Comparison of ENCODE assay signal across 1 cellular context in the genomic region with DNA sequence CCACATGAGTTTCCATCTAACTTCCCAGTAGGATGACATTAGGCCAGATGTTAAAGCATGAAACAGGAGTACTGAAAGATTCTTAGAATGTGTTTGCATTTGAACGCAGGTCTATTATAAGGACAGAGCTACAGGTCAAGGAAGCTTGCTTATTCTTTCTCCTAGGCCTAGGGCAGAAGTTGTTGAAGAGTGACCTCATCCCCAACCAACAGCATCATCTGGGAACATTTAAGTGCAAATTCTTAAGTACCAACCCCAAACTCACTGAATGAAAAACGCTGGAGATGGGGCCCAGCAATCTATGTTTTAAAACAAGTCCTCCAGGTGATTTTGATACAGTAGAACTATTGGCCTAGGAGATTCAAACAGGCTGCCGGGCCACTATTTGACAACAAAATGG.
TF ChIP-seq lines count a peak whose summit lies in the region.

No MANE protein-coding gene starts in this region.

TF ChIP-seq in GM23338, 12 proteins besides CTCF, POLR2A, EP300 and RAD21 (continued from another document):
- TF ChIP-seq, protein P1, sequence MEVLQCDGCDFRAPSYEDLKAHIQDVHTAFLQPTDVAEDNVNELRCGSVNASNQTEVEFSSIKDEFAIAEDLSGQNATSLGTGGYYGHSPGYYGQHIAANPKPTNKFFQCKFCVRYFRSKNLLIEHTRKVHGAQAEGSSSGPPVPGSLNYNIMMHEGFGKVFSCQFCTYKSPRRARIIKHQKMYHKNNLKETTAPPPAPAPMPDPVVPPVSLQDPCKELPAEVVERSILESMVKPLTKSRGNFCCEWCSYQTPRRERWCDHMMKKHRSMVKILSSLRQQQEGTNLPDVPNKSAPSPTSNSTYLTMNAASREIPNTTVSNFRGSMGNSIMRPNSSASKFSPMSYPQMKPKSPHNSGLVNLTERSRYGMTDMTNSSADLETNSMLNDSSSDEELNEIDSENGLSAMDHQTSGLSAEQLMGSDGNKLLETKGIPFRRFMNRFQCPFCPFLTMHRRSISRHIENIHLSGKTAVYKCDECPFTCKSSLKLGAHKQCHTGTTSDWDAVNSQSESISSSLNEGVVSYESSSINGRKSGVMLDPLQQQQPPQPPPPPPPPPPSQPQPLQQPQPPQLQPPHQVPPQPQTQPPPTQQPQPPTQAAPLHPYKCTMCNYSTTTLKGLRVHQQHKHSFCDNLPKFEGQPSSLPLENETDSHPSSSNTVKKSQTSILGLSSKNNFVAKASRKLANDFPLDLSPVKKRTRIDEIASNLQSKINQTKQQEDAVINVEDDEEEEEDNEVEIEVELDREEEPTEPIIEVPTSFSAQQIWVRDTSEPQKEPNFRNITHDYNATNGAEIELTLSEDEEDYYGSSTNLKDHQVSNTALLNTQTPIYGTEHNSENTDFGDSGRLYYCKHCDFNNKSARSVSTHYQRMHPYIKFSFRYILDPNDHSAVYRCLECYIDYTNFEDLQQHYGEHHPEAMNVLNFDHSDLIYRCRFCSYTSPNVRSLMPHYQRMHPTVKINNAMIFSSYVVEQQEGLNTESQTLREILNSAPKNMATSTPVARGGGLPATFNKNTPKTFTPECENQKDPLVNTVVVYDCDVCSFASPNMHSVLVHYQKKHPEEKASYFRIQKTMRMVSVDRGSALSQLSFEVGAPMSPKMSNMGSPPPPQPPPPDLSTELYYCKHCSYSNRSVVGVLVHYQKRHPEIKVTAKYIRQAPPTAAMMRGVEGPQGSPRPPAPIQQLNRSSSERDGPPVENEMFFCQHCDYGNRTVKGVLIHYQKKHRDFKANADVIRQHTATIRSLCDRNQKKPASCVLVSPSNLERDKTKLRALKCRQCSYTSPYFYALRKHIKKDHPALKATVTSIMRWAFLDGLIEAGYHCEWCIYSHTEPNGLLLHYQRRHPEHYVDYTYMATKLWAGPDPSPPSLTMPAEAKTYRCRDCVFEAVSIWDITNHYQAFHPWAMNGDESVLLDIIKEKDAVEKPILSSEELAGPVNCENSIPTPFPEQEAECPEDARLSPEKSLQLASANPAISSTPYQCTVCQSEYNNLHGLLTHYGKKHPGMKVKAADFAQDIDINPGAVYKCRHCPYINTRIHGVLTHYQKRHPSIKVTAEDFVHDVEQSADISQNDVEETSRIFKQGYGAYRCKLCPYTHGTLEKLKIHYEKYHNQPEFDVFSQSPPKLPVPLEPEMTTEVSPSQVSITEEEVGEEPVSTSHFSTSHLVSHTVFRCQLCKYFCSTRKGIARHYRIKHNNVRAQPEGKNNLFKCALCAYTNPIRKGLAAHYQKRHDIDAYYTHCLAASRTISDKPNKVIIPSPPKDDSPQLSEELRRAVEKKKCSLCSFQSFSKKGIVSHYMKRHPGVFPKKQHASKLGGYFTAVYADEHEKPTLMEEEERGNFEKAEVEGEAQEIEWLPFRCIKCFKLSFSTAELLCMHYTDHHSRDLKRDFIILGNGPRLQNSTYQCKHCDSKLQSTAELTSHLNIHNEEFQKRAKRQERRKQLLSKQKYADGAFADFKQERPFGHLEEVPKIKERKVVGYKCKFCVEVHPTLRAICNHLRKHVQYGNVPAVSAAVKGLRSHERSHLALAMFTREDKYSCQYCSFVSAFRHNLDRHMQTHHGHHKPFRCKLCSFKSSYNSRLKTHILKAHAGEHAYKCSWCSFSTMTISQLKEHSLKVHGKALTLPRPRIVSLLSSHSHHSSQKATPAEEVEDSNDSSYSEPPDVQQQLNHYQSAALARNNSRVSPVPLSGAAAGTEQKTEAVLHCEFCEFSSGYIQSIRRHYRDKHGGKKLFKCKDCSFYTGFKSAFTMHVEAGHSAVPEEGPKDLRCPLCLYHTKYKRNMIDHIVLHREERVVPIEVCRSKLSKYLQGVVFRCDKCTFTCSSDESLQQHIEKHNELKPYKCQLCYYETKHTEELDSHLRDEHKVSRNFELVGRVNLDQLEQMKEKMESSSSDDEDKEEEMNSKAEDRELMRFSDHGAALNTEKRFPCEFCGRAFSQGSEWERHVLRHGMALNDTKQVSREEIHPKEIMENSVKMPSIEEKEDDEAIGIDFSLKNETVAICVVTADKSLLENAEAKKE (CRISPR knock-in tag; IDR thresholded peaks at IDR 0.05), result no peak
- no peak for TF ChIP-seq EZH2phosphoT487 (IDR thresholded peaks at IDR 0.05; ENCODE audit: unreplicated experiment)
TF ChIP-seq in GM23338: peak in this region for 2.
